10 cellular contexts compared by ENCODE assay signal in genomic region chr7:139094596-139094995, GRCh38. TPM values are rescaled to one million over a fixed set of nuclear protein-coding genes. Genes with fewer than 3 reads are reported as not detected.
DNase-seq lines count a peak whose midpoint lies in the region; ATAC-seq and TF ChIP-seq lines count a peak whose summit lies in the region.
"Had no signal": no experiment of that assay in that cellular context is flagged by ENCODE, and none has a peak within 500 bp of the region (broad histone marks: within the 10 kb centered on the region; RNA-seq: fewer than 3 reads in every experiment).

No MANE protein-coding gene starts in this region.

- peaks cover 25 to 97% (median 85%) of the 10 kb centered on the region in 11 experiments for H4K20me1 ChIP-seq in BLaER1 treated with 17β-estradiol and CSF1 and Interleukin-3, amounts not matched to agents 10 nM and 100 nM
- peaks cover 5% of the 10 kb centered on the region for H4K20me1 ChIP-seq in smooth muscle cell (ENCODE audit: low read depth)

- peak overlapping the region; percentile 85 to 86 for H3K4me3 Mint-ChIP-seq in activated T-cell treated with anti-CD3 and anti-CD28 coated beads, Interleukin-2, amount 50 U/mL, for 72 hours

- 76% methylated on average over 9 of the region's 9 CpGs for WGBS in smooth muscle cell (ENCODE audit: low lambda C conversion rate)

- CTCF ChIA-PET in HEK293 (lab: Yijun Ruan, JAX): no interaction called here

- H3K4me2 ChIP-seq in BLaER1 treated with 17β-estradiol and CSF1 and Interleukin-3, amounts not matched to agents 10 nM and 100 nM: peak overlapping the region; percentile 70 to 88 (median 83)
- no peak overlapping the region for H3K4me2 ChIP-seq in smooth muscle cell

- TF ChIP-seq CTCF in HEK293 (tag by site-specific recombination; IDR thresholded peaks at IDR 0.05): no peak
- TF ChIP-seq CTCF in smooth muscle cell (IDR thresholded peaks at IDR 0.05; ENCODE audit: borderline replicate concordance, insufficient read depth, poor library complexity, severe bottlenecking): no peak

- H3K4me1 Mint-ChIP-seq in activated T-cell treated with anti-CD3 and anti-CD28 coated beads, Interleukin-2, amount 50 U/mL, for 72 hours (ENCODE audit: low read depth): peaks cover 94% of the 10 kb centered on the region

- DNase-seq in activated T-cell treated with anti-CD3 and anti-CD28 coated beads, Interleukin-2, amount 50 U/mL, for 72 hours: no peak
- DNase-seq in medulla oblongata (ENCODE audit: extremely low spot score) (peak; percentile 39), smooth muscle cell (lab: John Stamatoyannopoulos, UW; ENCODE audit: unreplicated experiment) (no peak), DMS114 treated with DMSO at 0.1 percent for 48 hours (lab: John Stamatoyannopoulos, UW; ENCODE audit: unreplicated experiment) (no peak), A172 (ENCODE audit: low spot score) (no peak)
- DNase-seq: DMS153 had no signal

- H3K27ac Mint-ChIP-seq in activated T-cell treated with anti-CD3 and anti-CD28 coated beads, Interleukin-2, amount 50 U/mL, for 72 hours: peak overlapping the region; percentile 85

- H3K4me1 ChIP-seq in BLaER1 treated with 17β-estradiol and CSF1 and Interleukin-3, amounts not matched to agents 10 nM and 100 nM: peaks cover 48 to 86% (median 54%) of the 10 kb centered on the region in 10 experiments
- peaks cover 5% of the 10 kb centered on the region; the same call in 1 of the 2 replicates for H3K4me1 ChIP-seq in HEK293 (ENCODE audit: control insufficient read depth, insufficient read depth, low read length)
- H3K4me1 ChIP-seq in smooth muscle cell (ENCODE audit: low read depth): peaks cover 3% of the 10 kb centered on the region
- H3K4me1 ChIP-seq: parathyroid adenoma had no signal

- no peaks in the 10 kb centered on the region for H3K9me3 Mint-ChIP-seq in activated T-cell treated with anti-CD3 and anti-CD28 coated beads, Interleukin-2, amount 50 U/mL, for 72 hours

- no peaks in the 10 kb centered on the region for H3K27me3 Mint-ChIP-seq in activated T-cell treated with anti-CD3 and anti-CD28 coated beads, Interleukin-2, amount 50 U/mL, for 72 hours (ENCODE audit: low read depth)

- no peaks in the 10 kb centered on the region for H3K79me2 ChIP-seq in smooth muscle cell (ENCODE audit: low read depth)

- H3K27ac ChIP-seq in BLaER1 treated with 17β-estradiol and CSF1 and Interleukin-3, amounts not matched to agents 10 nM and 100 nM: peak overlapping the region in 10 of 11 experiments; percentile 50 to 82 (median 71); a peak in 20 of 22 replicates
- H3K27ac ChIP-seq in HEK293 (ENCODE audit: extremely low read depth, low read depth, low read length) (no peak overlapping the region), smooth muscle cell (ENCODE audit: low read depth) (no peak overlapping the region)
- H3K27ac ChIP-seq: parathyroid adenoma had no signal

- H3K4me3 ChIP-seq in BLaER1 treated with 17β-estradiol and CSF1 and Interleukin-3, amounts not matched to agents 10 nM and 100 nM: peak overlapping the region in 6 of 10 experiments; percentile 1 to 43 (median 25); a peak in 5 of 20 replicates
- H3K4me3 ChIP-seq in HEK293 (ENCODE audit: low read depth, low read length) (no peak overlapping the region), smooth muscle cell (no peak overlapping the region)

- H3K36me3 ChIP-seq in BLaER1 treated with 17β-estradiol and CSF1 and Interleukin-3, amounts not matched to agents 10 nM and 100 nM: peaks cover 56 to 97% (median 84%) of the 10 kb centered on the region in 11 experiments
- H3K36me3 ChIP-seq in HEK293 (ENCODE audit: control insufficient read depth in 2 of 2, insufficient read depth in 1 of 2, low read length in 2 of 2) (peaks cover 3 to 7% of the 10 kb centered on the region in 2 experiments; a peak in 2 of 3 replicates), smooth muscle cell (ENCODE audit: low read depth) (no peaks in the 10 kb centered on the region)

- no peaks in the 10 kb centered on the region for H3F3A ChIP-seq in smooth muscle cell (ENCODE audit: low read depth)

- POLR2A ChIA-PET in HEK293 (lab: Yijun Ruan, JAX): interaction anchor here (0.5 kb wide), 1 partner anchor 277 kb away, joined by 5 read pairs; no protein-coding TSS in a partner anchor

- no peaks in the 10 kb centered on the region for H3K27me3 ChIP-seq in BLaER1 treated with 17β-estradiol and CSF1 and Interleukin-3, amounts not matched to agents 10 nM and 100 nM
- H3K27me3 ChIP-seq in smooth muscle cell (ENCODE audit: low read depth): no peaks in the 10 kb centered on the region

- H3K36me3 Mint-ChIP-seq in activated T-cell treated with anti-CD3 and anti-CD28 coated beads, Interleukin-2, amount 50 U/mL, for 72 hours (ENCODE audit: insufficient read depth in 2 of 2): peaks cover 12 to 28% of the 10 kb centered on the region in 2 donors

- peak; percentile 27 to 32 for ATAC-seq in activated T-cell treated with anti-CD3 and anti-CD28 coated beads, Interleukin-2, amount 50 U/mL, for 72 hours (replicated peaks in 1 of 2)
- ATAC-seq in GM18498 (IDR thresholded peaks at IDR 0.05; ENCODE audit: unreplicated experiment): no peak

- no peak overlapping the region for H2AFZ ChIP-seq in smooth muscle cell (ENCODE audit: low read depth)
- H2AFZ ChIP-seq: parathyroid adenoma had no signal

- H3K9me3 ChIP-seq in BLaER1 treated with 17β-estradiol and CSF1 and Interleukin-3, amounts not matched to agents 10 nM and 100 nM (replicated peaks in 1 of 11): peaks cover 13 to 51% (median 33%) of the 10 kb centered on the region in 11 experiments; a peak in 21 of 22 replicates
- H3K9me3 ChIP-seq in HEK293 (ENCODE audit: control insufficient read depth, insufficient read depth, low read depth, low read length) (no peaks in the 10 kb centered on the region), smooth muscle cell (replicated peaks; ENCODE audit: low read depth) (no peaks in the 10 kb centered on the region)

- peak overlapping the region in 9 of 11 experiments; percentile 27 to 67 (median 38); a peak in 13 of 22 replicates for H3K9ac ChIP-seq in BLaER1 treated with 17β-estradiol and CSF1 and Interleukin-3, amounts not matched to agents 10 nM and 100 nM
- H3K9ac ChIP-seq in smooth muscle cell (ENCODE audit: low read depth): no peak overlapping the region
- H3K9ac ChIP-seq: parathyroid adenoma had no signal

TF ChIP-seq in HEK293, 187 proteins besides CTCF, POLR2A, EP300 and RAD21 (continues in another document):
- TF ChIP-seq ZNF335 (tag by site-specific recombination; conservative IDR thresholded peaks at IDR 0.05) (0 out of 2 replicates have a peak, but pooled peaks have one; percentile 14), ZIC2 (tag by site-specific recombination; IDR thresholded peaks at IDR 0.05) (peak; percentile 41), ZSCAN5A (tag by site-specific recombination; IDR thresholded peaks at IDR 0.05) (no peak), ZNF132 (tag by site-specific recombination; IDR thresholded peaks at IDR 0.05; ENCODE audit: borderline replicate concordance) (no peak), KLF1 (tag by site-specific recombination; IDR thresholded peaks at IDR 0.05) (peak; percentile 68), PATZ1 (tag by site-specific recombination; IDR thresholded peaks at IDR 0.05) (no peak), ZNF169 (tag by site-specific recombination; IDR thresholded peaks at IDR 0.05) (no peak), ZNF843 (tag by site-specific recombination; IDR thresholded peaks at IDR 0.05) (no peak), GLI4 (tag by site-specific recombination; IDR thresholded peaks at IDR 0.05) (no peak), ZNF701 (tag by site-specific recombination; IDR thresholded peaks at IDR 0.05) (no peak), ZFP37 (tag by site-specific recombination; IDR thresholded peaks at IDR 0.05) (no peak), ZBTB17 (tag by site-specific recombination; IDR thresholded peaks at IDR 0.05) (peak; percentile 52), ZNF473 (tag by site-specific recombination; IDR thresholded peaks at IDR 0.05) (no peak)

RNA-seq across cellular contexts. Expression of gene ZC3HAV1, which starts 14.9 kb away (rescaled TPM):
- total RNA-seq in activated T-cell treated with anti-CD3 and anti-CD28 coated beads, Interleukin-2, amount 50 U/mL, for 72 hours: 100 to 1,000 TPM in 1 of 2 donors, 10 to 100 TPM in 1; 78.1 to 114 TPM
- total RNA-seq in smooth muscle cell: 8.5 and 12.1 TPM in 2 replicates
- polyA plus RNA-seq in smooth muscle cell: 4.7 and 8.3 TPM in 2 replicates
- 20.7 and 25.4 TPM in 2 replicates for total RNA-seq in A172 (2014; rRNA removed; shearing (Covaris generic))

RNA-seq across cellular contexts. Expression of gene ZC3HAV1L, which starts 58.8 kb away (rescaled TPM):
- 1 to 10 TPM; 6.3 to 9.8 TPM for total RNA-seq in activated T-cell treated with anti-CD3 and anti-CD28 coated beads, Interleukin-2, amount 50 U/mL, for 72 hours
- total RNA-seq in smooth muscle cell: 47.2 and 56.6 TPM in 2 replicates
- 17.0 and 20.0 TPM in 2 replicates for polyA plus RNA-seq in smooth muscle cell
- not detected in 2 replicates for total RNA-seq in A172 (2014; rRNA removed; shearing (Covaris generic))

Comparison
In these comparisons a context has a peak if more than half of its experiments do, and no peak if none do; other contexts are left out.
1. H3K27ac ChIP-seq: peak in BLaER1 treated with 17β-estradiol and CSF1 and Interleukin-3, amounts not matched to agents 10 nM and 100 nM (10 of 11); none in HEK293 (single experiment) and smooth muscle cell (single experiment).
2. H3K4me3 ChIP-seq: peak in BLaER1 treated with 17β-estradiol and CSF1 and Interleukin-3, amounts not matched to agents 10 nM and 100 nM (6 of 10); none in HEK293 (single experiment) and smooth muscle cell (single experiment).